ENCODE assay signal across 18 cellular contexts in genomic region chr2:28320371-28320770, GRCh38.
A peak's percentile ranks its signal among the peaks of the same experiment; 100 is the strongest.
DNase-seq lines count a peak whose midpoint lies in the region; ATAC-seq, FAIRE-seq and TF ChIP-seq lines count a peak whose summit lies in the region.
"Had no signal": no experiment of that assay in that cellular context is flagged by ENCODE, and none has a peak within 500 bp of the region (broad histone marks: within the 10 kb centered on the region; RNA-seq: fewer than 3 reads in every experiment).

No MANE protein-coding gene starts in this region.

- intact Hi-C loops in IMR-90 (cut with micrococcal nuclease) (no loop called here), psoas muscle (cut with DNase I) (no loop called here), pancreas (cut with DNase I) (no loop called here)
- intact Hi-C loops in activated CD4-positive, alpha-beta T cell treated with anti-CD3 and anti-CD28 coated beads, Interleukin-2, amount 10 ng/mL, durations not matched to agents 24 days and 14 days (cut with micrococcal nuclease) = no loop called here

- no peak for TF ChIP-seq EP300 in H1 (IDR thresholded peaks at IDR 0.05; ENCODE audit: borderline replicate concordance in 1 of 2, low read depth in 2 of 2, low read length in 2 of 2)

- no peak overlapping the region for H2BK120ac ChIP-seq in IMR-90 (ENCODE audit: low read depth, low read length)
- H2BK120ac ChIP-seq in H1 (replicated peaks; ENCODE audit: low read depth, low read length) = no peak overlapping the region

- no peaks in the 10 kb centered on the region for H3K23me2 ChIP-seq in H1 (ENCODE audit: low read depth, low read length)

- FAIRE-seq in H1 (lab: Jason Lieb, UNC) (no peak), pancreas (lab: Jason Lieb, UNC) (no peak)
- FAIRE-seq: GM12878, HepG2, HTR-8/SVneo had no signal

- no peaks in the 10 kb centered on the region for H3K79me2 ChIP-seq in H1 (ENCODE audit: control insufficient read depth in 1 of 2, insufficient read depth in 2 of 2, low read length in 2 of 2)

- no peaks in the 10 kb centered on the region for H3K36me3 ChIP-seq in IMR-90 (ENCODE audit: control insufficient read depth, insufficient read depth, low read length)
- no peaks in the 10 kb centered on the region for H3K36me3 ChIP-seq in H1 (ENCODE audit: control insufficient read depth in 2 of 4, insufficient read depth in 4 of 4, low read length in 3 of 4)
- H3K36me3 ChIP-seq in psoas muscle (ENCODE audit: insufficient read depth in 1 of 2, low read depth in 1 of 2) = no peaks in the 10 kb centered on the region
- H3K36me3 ChIP-seq in pancreas = no peaks in the 10 kb centered on the region
- H3K36me3 ChIP-seq: HAP-1 had no signal

- H3K36me3 Mint-ChIP-seq in activated CD4-positive, alpha-beta T cell treated with anti-CD3 and anti-CD28 coated beads, Interleukin-2, amount 10 ng/mL, durations not matched to agents 24 days and 14 days (ENCODE audit: low read depth) = no peaks in the 10 kb centered on the region

- CTCF ChIA-PET in IMR-90 (lab: Yijun Ruan, JAX) = no interaction called here
- CTCF ChIA-PET in H1 (lab: Charles Lee; ENCODE audit: partially characterized antibody) = no interaction called here

- H4K91ac ChIP-seq in IMR-90 (ENCODE audit: insufficient read depth, low read depth, low read length) = no peak overlapping the region
- H4K91ac ChIP-seq in H1 (replicated peaks; ENCODE audit: insufficient read length, low read length) = no peak overlapping the region

- H3K4me3 Mint-ChIP-seq in activated CD4-positive, alpha-beta T cell treated with anti-CD3 and anti-CD28 coated beads, Interleukin-2, amount 10 ng/mL, durations not matched to agents 24 days and 14 days = no peak overlapping the region
- H3K4me3 Mint-ChIP-seq: CD4-positive, CD25-positive, alpha-beta regulatory T cell had no signal

- H3K27ac Mint-ChIP-seq in activated CD4-positive, alpha-beta T cell treated with anti-CD3 and anti-CD28 coated beads, Interleukin-2, amount 10 ng/mL, durations not matched to agents 24 days and 14 days = no peak overlapping the region
- H3K27ac Mint-ChIP-seq: CD4-positive, CD25-positive, alpha-beta regulatory T cell had no signal

- no peak overlapping the region for H2BK15ac ChIP-seq in IMR-90 (ENCODE audit: low read depth, low read length)
- no peak overlapping the region for H2BK15ac ChIP-seq in H1 (ENCODE audit: low read length)

- H4K20me1 ChIP-seq in IMR-90 (ENCODE audit: insufficient read depth, low read length) = no peaks in the 10 kb centered on the region
- no peaks in the 10 kb centered on the region for H4K20me1 ChIP-seq in H1 (replicated peaks in 1 of 2; ENCODE audit: control insufficient read depth in 1 of 2, insufficient read depth in 2 of 2, low read length in 2 of 2)
- H4K20me1 ChIP-seq: BLaER1 treated with 17β-estradiol and CSF1 and Interleukin-3, amounts not matched to agents 10 nM and 100 nM had no signal

- no peak overlapping the region for H2AFZ ChIP-seq in IMR-90 (replicated peaks; ENCODE audit: low read length, poor library complexity)
- H2AFZ ChIP-seq in H1 (ENCODE audit: low read length) = no peak overlapping the region

- no TSS peak for BruUV-seq in IMR-90 (replicated peaks; lab: Mats Ljungman, UMichigan)

- H3K79me1 ChIP-seq in IMR-90 (ENCODE audit: low read depth in 1 of 2, low read length in 2 of 2) (no peaks in the 10 kb centered on the region), H1 (ENCODE audit: low read depth, low read length) (no peaks in the 10 kb centered on the region)

- no peak for TF ChIP-seq CTCF in IMR-90 (conservative IDR thresholded peaks at IDR 0.05; ENCODE audit: low read depth, low read length)
- no peak for TF ChIP-seq CTCF in H1 (IDR thresholded peaks at IDR 0.05; ENCODE audit: control extremely low read depth in 1 of 3, insufficient read depth in 1 of 3, low read depth in 1 of 3, low read length in 3 of 3)
- no peak for TF ChIP-seq CTCF in psoas muscle (IDR thresholded peaks at IDR 0.05)
- TF ChIP-seq CTCF in pancreas (IDR thresholded peaks at IDR 0.05) = no peak
- TF ChIP-seq CTCF in GM13977 (IDR thresholded peaks at IDR 0.05; ENCODE audit: extremely low read depth, insufficient read depth, missing control alignments) = no peak

- H3K4me1 ChIP-seq in IMR-90 (ENCODE audit: control insufficient read depth, insufficient read depth, low read length) (peaks cover 10% of the 10 kb centered on the region), H1 (replicated peaks in 1 of 4; ENCODE audit: control insufficient read depth in 3 of 4, insufficient read depth in 4 of 4, low read length in 3 of 4) (peaks cover 12 to 35% (median 23%) of the 10 kb centered on the region in 4 experiments), psoas muscle (peaks cover 30% of the 10 kb centered on the region), pancreas (no peaks in the 10 kb centered on the region)

- no peak overlapping the region for H3K4me2 ChIP-seq in IMR-90 (ENCODE audit: low read depth, low read length)
- H3K4me2 ChIP-seq in H1 (ENCODE audit: insufficient read depth in 1 of 2, low read depth in 2 of 2, low read length in 2 of 2) = no peak overlapping the region

- H3K27me3 Mint-ChIP-seq in activated CD4-positive, alpha-beta T cell treated with anti-CD3 and anti-CD28 coated beads, Interleukin-2, amount 10 ng/mL, durations not matched to agents 24 days and 14 days = no peaks in the 10 kb centered on the region
- H3K27me3 Mint-ChIP-seq: CD4-positive, CD25-positive, alpha-beta regulatory T cell had no signal

- H2BK12ac ChIP-seq in H1 (ENCODE audit: low read depth, low read length) = peak overlapping the region; percentile 32; the same call in 1 of the 2 replicates

- H3K4ac ChIP-seq in IMR-90 (ENCODE audit: low read depth, low read length) = no peak overlapping the region
- H3K4ac ChIP-seq in H1 (replicated peaks; ENCODE audit: insufficient read length, low read depth, low read length) = no peak overlapping the region

- H3K27ac ChIP-seq in IMR-90 (ENCODE audit: insufficient read depth, low read length) (no peak overlapping the region), H1 (ENCODE audit: low read depth, low read length) (no peak overlapping the region), psoas muscle (peak overlapping the region; percentile 73), pancreas (no peak overlapping the region)
- H3K27ac ChIP-seq: 22Rv1; BLaER1 treated with 17β-estradiol and CSF1 and Interleukin-3, amounts not matched to agents 10 nM and 100 nM had no signal

- peaks cover 3% of the 10 kb centered on the region for H3K4me1 Mint-ChIP-seq in activated CD4-positive, alpha-beta T cell treated with anti-CD3 and anti-CD28 coated beads, Interleukin-2, amount 10 ng/mL, durations not matched to agents 24 days and 14 days

- 96% methylated on average over 5 of the region's 7 CpGs; no CpG with 5 or more reads in 1 of the 2 experiments for WGBS in IMR-90 (ENCODE audit: extremely low coverage in 2 of 2, insufficient read length in 1 of 2), 2 experiments
- 87% methylated on average over 7 of the region's 7 CpGs; no CpG with 5 or more reads in 1 of the 2 experiments for WGBS in H1 (ENCODE audit: extremely low coverage in 1 of 2, insufficient coverage in 1 of 2, insufficient read length in 1 of 2, insufficient replicate concordance in 2 of 2, low coverage in 1 of 2, low lambda C conversion rate in 2 of 2, missing lambda C conversion rate in 1 of 2), 2 experiments
- 52 to 69% (median 59%) methylated on average over 7 of the region's 7 CpGs for WGBS in psoas muscle, 3 donors
- WGBS in pancreas, 2 donors = 94 to 96% methylated on average over 7 of the region's 7 CpGs

- H3K14ac ChIP-seq in IMR-90 (replicated peaks; ENCODE audit: low read depth, low read length) = 0 out of 2 replicates have a peak overlapping the region, but pooled peaks have one; percentile 17
- H3K14ac ChIP-seq in H1 (ENCODE audit: insufficient read length) = no peak overlapping the region

- H2BK20ac ChIP-seq in IMR-90 (ENCODE audit: low read depth, low read length) (no peak overlapping the region), H1 (ENCODE audit: low read length) (no peak overlapping the region)

- DNase-seq in IMR-90 (no peak), H1 (ENCODE audit: low read depth in 1 of 2, low spot score in 2 of 2) (no peak), mesenteric fat pad (ENCODE audit: low spot score) (peak; percentile 84), psoas muscle (peak in 1 of 2 donors; percentile 63), pancreas (no peak), GM13977 (ENCODE audit: low spot score) (no peak)
- DNase-seq in activated CD4-positive, alpha-beta T cell treated with anti-CD3 and anti-CD28 coated beads, Interleukin-2, amount 10 ng/mL, durations not matched to agents 24 days and 14 days = no peak
- DNase-seq in activated effector memory CD4-positive, alpha-beta T cell treated with anti-CD3 and anti-CD28 coated beads, Interleukin-2, amount 50 U/mL, for 16 hours = no peak
- DNase-seq: Calu3; CD4-positive, CD25-positive, alpha-beta regulatory T cell; DMS 273 treated with DMSO at 0.1 percent for 48 hours; GOT3 had no signal

- ATAC-seq in IMR-90 (ENCODE audit: low read depth) (no peak), psoas muscle (peak; percentile 27 to 70 (median 51)), pancreas (no peak)
- ATAC-seq: GM12878 had no signal

- H4K8ac ChIP-seq in IMR-90 (ENCODE audit: low read depth in 2 of 2, low read length in 2 of 2) (no peak overlapping the region), H1 (ENCODE audit: extremely low read depth, insufficient read depth, low read length) (no peak overlapping the region)

- H3K23ac ChIP-seq in IMR-90 (ENCODE audit: low read depth, low read length) (no peak overlapping the region), H1 (ENCODE audit: insufficient read length) (no peak overlapping the region)

- no peaks in the 10 kb centered on the region for H3K9me3 Mint-ChIP-seq in activated CD4-positive, alpha-beta T cell treated with anti-CD3 and anti-CD28 coated beads, Interleukin-2, amount 10 ng/mL, durations not matched to agents 24 days and 14 days
- H3K9me3 Mint-ChIP-seq: CD4-positive, CD25-positive, alpha-beta regulatory T cell had no signal

- no peak overlapping the region for H3K18ac ChIP-seq in IMR-90 (ENCODE audit: low read depth, low read length)
- no peak overlapping the region for H3K18ac ChIP-seq in H1 (ENCODE audit: extremely low read depth, low read length)

- H3K9me3 ChIP-seq in IMR-90 (ENCODE audit: control insufficient read depth, insufficient read depth, low read length) (no peaks in the 10 kb centered on the region), H1 (ENCODE audit: insufficient read depth in 2 of 2, low read depth in 1 of 2, low read length in 1 of 2) (no peaks in the 10 kb centered on the region), psoas muscle (no peaks in the 10 kb centered on the region), pancreas (no peaks in the 10 kb centered on the region)
- H3K9me3 ChIP-seq: BLaER1 treated with 17β-estradiol and CSF1 and Interleukin-3, amounts not matched to agents 10 nM and 100 nM; HAP-1 had no signal

- no peak overlapping the region for H2AK9ac ChIP-seq in IMR-90 (replicated peaks; ENCODE audit: low read depth, low read length, poor library complexity)

- POLR2A ChIA-PET in IMR-90 (lab: Charles Lee; ENCODE audit: unreplicated experiment) (no interaction called here), H1 (lab: Charles Lee; ENCODE audit: partially characterized antibody) (interaction anchor here (1.6 kb wide), 1 partner anchor 9 kb away, joined by 3 read pairs; no protein-coding TSS in a partner anchor)

- H4K5ac ChIP-seq in IMR-90 (ENCODE audit: low read depth, low read length) (no peak overlapping the region), H1 (ENCODE audit: insufficient read length, low read depth, low read length) (no peak overlapping the region)

- H3K27me3 ChIP-seq in IMR-90 (ENCODE audit: control insufficient read depth, insufficient read depth, low read length) = no peaks in the 10 kb centered on the region
- no peaks in the 10 kb centered on the region for H3K27me3 ChIP-seq in H1 (replicated peaks in 1 of 4; ENCODE audit: control insufficient read depth in 3 of 4, extremely low read depth in 1 of 4, insufficient read depth in 3 of 4, low read length in 3 of 4)
- H3K27me3 ChIP-seq in psoas muscle (ENCODE audit: insufficient read depth in 3 of 3, low read length in 2 of 3) = no peaks in the 10 kb centered on the region
- no peaks in the 10 kb centered on the region for H3K27me3 ChIP-seq in pancreas
- H3K27me3 ChIP-seq: BLaER1 treated with 17β-estradiol and CSF1 and Interleukin-3, amounts not matched to agents 10 nM and 100 nM had no signal

- dilution Hi-C loops in IMR-90 (cut with HindIII; ENCODE audit: low sequenced_read_pairs, unreplicated experiment) = no loop called here

- H3K9me1 ChIP-seq in IMR-90 (ENCODE audit: insufficient read depth, low read length) = peaks cover 2% of the 10 kb centered on the region

- no peak for TF ChIP-seq POLR2A in IMR-90 (IDR thresholded peaks at IDR 0.05; ENCODE audit: low read depth, low read length)
- no peak for TF ChIP-seq POLR2A in H1 (IDR thresholded peaks at IDR 0.05; ENCODE audit: control extremely low read depth in 1 of 2, low read depth in 2 of 2, low read length in 2 of 2)

- H3K4me3 ChIP-seq in IMR-90 (ENCODE audit: insufficient read depth, low read depth, low read length) (no peak overlapping the region), H1 (ENCODE audit: extremely low read depth in 1 of 4, insufficient read depth in 2 of 4, low read depth in 3 of 4, low read length in 4 of 4) (no peak overlapping the region), psoas muscle (no peak overlapping the region), pancreas (no peak overlapping the region)
- H3K4me3 ChIP-seq: BLaER1 treated with 17β-estradiol and CSF1 and Interleukin-3, amounts not matched to agents 10 nM and 100 nM; GM12878; HAP-1 had no signal

- H2BK5ac ChIP-seq in IMR-90 (ENCODE audit: low read depth, low read length, poor library complexity, severe bottlenecking) (no peak overlapping the region), H1 (ENCODE audit: low read depth, low read length) (no peak overlapping the region)

- H3K56ac ChIP-seq in IMR-90 (ENCODE audit: extremely low read depth, insufficient read depth, low read length) (no peak overlapping the region), H1 (replicated peaks; ENCODE audit: insufficient read length, low read depth, low read length) (no peak overlapping the region)

- H3K9ac ChIP-seq in IMR-90 (ENCODE audit: low read depth, low read length) (no peak overlapping the region), H1 (replicated peaks in 1 of 4; ENCODE audit: extremely low read depth in 1 of 4, low read depth in 3 of 4, low read length in 3 of 4) (no peak overlapping the region)
- H3K9ac ChIP-seq: BLaER1 treated with 17β-estradiol and CSF1 and Interleukin-3, amounts not matched to agents 10 nM and 100 nM had no signal

- TF ChIP-seq RAD21 in IMR-90 (IDR thresholded peaks at IDR 0.05; ENCODE audit: low read length) (no peak), H1 (IDR thresholded peaks at IDR 0.05 in 1 of 2, conservative IDR thresholded peaks at IDR 0.05 in 1 of 2; ENCODE audit: low read depth in 2 of 2, low read length in 2 of 2) (no peak)

- H2AK5ac ChIP-seq in IMR-90 (ENCODE audit: low read depth, low read length) (peak overlapping the region; percentile 31; the same call in 1 of the 2 replicates), H1 (ENCODE audit: low read depth, low read length) (peak overlapping the region; percentile 59; the same call in 1 of the 2 replicates)

- in situ Hi-C loops in IMR-90 (cut with MboI; ENCODE audit: low sequenced_read_pairs) = no loop called here
- in situ Hi-C loops in GM13977 (cut with MboI; ENCODE audit: low pct_unique_long_range_greater_than_20kb, low sequenced_read_pairs, unreplicated experiment) = no loop called here

Comparison
In these comparisons a context has a peak if more than half of its experiments do, and no peak if none do; other contexts are left out.
1. ATAC-seq: peak in psoas muscle (4 of 4); none in IMR-90 (single experiment) and pancreas (0 of 4).